9 cellular contexts compared by ENCODE assay signal in genomic region chr3:125512135-125512920, GRCh38. TPM values are rescaled to one million over a fixed set of nuclear protein-coding genes. Genes with fewer than 3 reads are reported as not detected.
DNase-seq lines count a peak whose midpoint lies in the region; ATAC-seq, FAIRE-seq and TF ChIP-seq lines count a peak whose summit lies in the region.
"Had no signal": no experiment of that assay in that cellular context is flagged by ENCODE, and none has a peak within 500 bp of the region (broad histone marks: within the 10 kb centered on the region; RNA-seq: fewer than 3 reads in every experiment).

No MANE protein-coding gene starts in this region.

- H3K9me3 ChIP-seq in keratinocyte (ENCODE audit: control insufficient read depth, low read depth, low read length) (no peaks in the 10 kb centered on the region), H9 (ENCODE audit: control insufficient read depth, low read depth, low read length) (no peaks in the 10 kb centered on the region), tibial nerve (peaks cover 0 to 18% (median 0%) of the 10 kb centered on the region in 4 donors)

- H3K14ac ChIP-seq in H9 (ENCODE audit: insufficient read depth, low read length) = no peak overlapping the region

- no peak overlapping the region for H4K5ac ChIP-seq in H9 (ENCODE audit: insufficient read length, low read depth, low read length)

- H3K27ac ChIP-seq in keratinocyte (ENCODE audit: control insufficient read depth, insufficient read depth, low read length) (no peak overlapping the region), H9 (ENCODE audit: insufficient read length, low read depth, low read length) (no peak overlapping the region), tibial nerve (no peak overlapping the region)

- ATAC-seq in HG03039 (IDR thresholded peaks at IDR 0.05; ENCODE audit: unreplicated experiment) = peak; percentile 47

- H4K91ac ChIP-seq in H9 (ENCODE audit: insufficient read length, low read depth, low read length) = no peak overlapping the region

- H2BK12ac ChIP-seq in H9 (ENCODE audit: insufficient read length, low read depth, low read length) = no peak overlapping the region

- H4K8ac ChIP-seq in H9 (replicated peaks; ENCODE audit: insufficient read length, low read depth, low read length) = no peak overlapping the region

- H3K4me3 ChIP-seq in keratinocyte (ENCODE audit: control insufficient read depth in 2 of 3, extremely low read depth in 1 of 3, insufficient read depth in 2 of 3, low read depth in 1 of 3, low read length in 3 of 3) (no peak overlapping the region), tibial nerve (no peak overlapping the region)

- peaks cover 48% of the 10 kb centered on the region for H3K4me1 Mint-ChIP-seq in activated CD4-positive, alpha-beta memory T cell treated with anti-CD3 and anti-CD28 coated beads for 36 hours (ENCODE audit: low read depth)
- H3K4me1 Mint-ChIP-seq in H9 = no peaks in the 10 kb centered on the region

- H3K9ac ChIP-seq in keratinocyte (ENCODE audit: control insufficient read depth, extremely low read depth, insufficient read depth, low read length) (no peak overlapping the region), H9 (ENCODE audit: extremely low read depth, insufficient read length, low read length) (no peak overlapping the region)

- H3K27ac Mint-ChIP-seq in activated CD4-positive, alpha-beta memory T cell treated with anti-CD3 and anti-CD28 coated beads for 36 hours = peak overlapping the region; percentile 83
- no peak overlapping the region for H3K27ac Mint-ChIP-seq in H9

- H2BK15ac ChIP-seq in H9 (ENCODE audit: low read depth, low read length) = no peak overlapping the region

- no peak for TF ChIP-seq POLR2A in tibial nerve (IDR thresholded peaks at IDR 0.05)

- no peak overlapping the region for H3K4ac ChIP-seq in H9 (ENCODE audit: low read depth, low read length)

- H3K27me3 Mint-ChIP-seq in activated CD4-positive, alpha-beta memory T cell treated with anti-CD3 and anti-CD28 coated beads for 36 hours = no peaks in the 10 kb centered on the region
- no peaks in the 10 kb centered on the region for H3K27me3 Mint-ChIP-seq in H9 (ENCODE audit: low read depth)

- TF ChIP-seq CTCF in keratinocyte (optimal IDR thresholded peaks at IDR 0.05 in 1 of 3, IDR thresholded peaks at IDR 0.05 in 1 of 3, conservative IDR thresholded peaks at IDR 0.05 in 1 of 3; ENCODE audit: extremely low read depth in 1 of 3, insufficient read depth in 2 of 3, low read length in 3 of 3) = no peak
- TF ChIP-seq CTCF in H9 (conservative IDR thresholded peaks at IDR 0.05) = no peak
- TF ChIP-seq CTCF in tibial nerve (IDR thresholded peaks at IDR 0.05) = no peak

- H3K79me1 ChIP-seq in H9 (ENCODE audit: insufficient read depth, low read depth, low read length, poor library complexity, severe bottlenecking) = peaks cover 5% of the 10 kb centered on the region

- no peak for FAIRE-seq in keratinocyte (lab: Jason Lieb, UNC)
- FAIRE-seq: endometrium had no signal

- no peak for TF ChIP-seq EP300 in tibial nerve (IDR thresholded peaks at IDR 0.05)

- CTCF ChIA-PET in activated CD4-positive, alpha-beta memory T cell treated with anti-CD3 and anti-CD28 coated beads for 36 hours (lab: Charles Lee) = interaction anchor here (0.7 to 1.0 kb wide), 3 partner anchors 10 to 73 kb away, joined by 3 to 6 read pairs (median 4); no protein-coding TSS in a partner anchor

- H3K79me2 ChIP-seq in keratinocyte (ENCODE audit: control insufficient read depth, insufficient read depth, low read length) = peaks cover 54% of the 10 kb centered on the region
- no peaks in the 10 kb centered on the region for H3K79me2 ChIP-seq in H9 (ENCODE audit: insufficient read depth, low read length)

- peaks cover 13% of the 10 kb centered on the region for H3K9me3 Mint-ChIP-seq in activated CD4-positive, alpha-beta memory T cell treated with anti-CD3 and anti-CD28 coated beads for 36 hours
- no peaks in the 10 kb centered on the region for H3K9me3 Mint-ChIP-seq in H9

- no peaks in the 10 kb centered on the region for H3K27me3 ChIP-seq in keratinocyte (ENCODE audit: control insufficient read depth, extremely low read depth, insufficient read depth, low read length)
- no peaks in the 10 kb centered on the region for H3K27me3 ChIP-seq in H9 (ENCODE audit: insufficient read depth, low read length)
- no peaks in the 10 kb centered on the region for H3K27me3 ChIP-seq in tibial nerve

- H3K56ac ChIP-seq in H9 (ENCODE audit: insufficient read length, low read depth, low read length) = no peak overlapping the region

- peaks cover 7% of the 10 kb centered on the region for H3K4me1 ChIP-seq in keratinocyte (ENCODE audit: control insufficient read depth, extremely low read depth, insufficient read depth, low read length)
- no peaks in the 10 kb centered on the region for H3K4me1 ChIP-seq in H9 (ENCODE audit: insufficient read depth, low read length)
- H3K4me1 ChIP-seq in tibial nerve = peaks cover 0 to 16% (median 2%) of the 10 kb centered on the region in 4 donors

- no peak overlapping the region for H3K18ac ChIP-seq in H9 (ENCODE audit: insufficient read length, low read depth, low read length)

- H3K4me2 ChIP-seq in keratinocyte (ENCODE audit: control insufficient read depth, extremely low read depth, insufficient read depth, low read depth, low read length) (no peak overlapping the region), H9 (ENCODE audit: insufficient read depth, insufficient read length, low read length) (no peak overlapping the region)

- no CpG with 5 or more reads among the region's 4 CpGs for WGBS in H9 (ENCODE audit: extremely low coverage, insufficient read length, low lambda C conversion rate)
- 74% methylated on average over 4 of the region's 4 CpGs for WGBS in tibial nerve, 2 donors

- peaks cover 2% of the 10 kb centered on the region for H3K9me1 ChIP-seq in keratinocyte (ENCODE audit: control insufficient read depth, extremely low read depth, insufficient read depth, low read length)

- no peak overlapping the region for H3K23ac ChIP-seq in H9 (ENCODE audit: insufficient read length, low read depth, low read length)

- H3K36me3 Mint-ChIP-seq in activated CD4-positive, alpha-beta memory T cell treated with anti-CD3 and anti-CD28 coated beads for 36 hours = peaks cover 49% of the 10 kb centered on the region
- peaks cover 8 to 33% (median 30%) of the 10 kb centered on the region in 3 experiments; a peak in 6 of 7 replicates for H3K36me3 Mint-ChIP-seq in H9 (ENCODE audit: insufficient read depth in 1 of 3, low read depth in 3 of 3)

- H3K23me2 ChIP-seq in H9 (ENCODE audit: insufficient read length, low read depth, low read length, poor library complexity, severe bottlenecking) = no peaks in the 10 kb centered on the region

- H4K20me1 ChIP-seq in keratinocyte (ENCODE audit: control insufficient read depth, extremely low read depth, insufficient read depth, low read length) (no peaks in the 10 kb centered on the region), H9 (ENCODE audit: control insufficient read depth, insufficient read depth, insufficient read length) (no peaks in the 10 kb centered on the region)

- H2BK20ac ChIP-seq in H9 (ENCODE audit: low read depth, low read length, poor library complexity, severe bottlenecking) = no peak overlapping the region

- DNase-seq in Daoy (ENCODE audit: low read depth) (peak; percentile 28), keratinocyte (ENCODE audit: low read depth, low spot score) (peak; percentile 50), putamen (ENCODE audit: low spot score) (no peak), H9 (no peak), tibial nerve (ENCODE audit: low spot score in 2 of 2) (no peak), head of caudate nucleus (no peak)
- DNase-seq in activated CD4-positive, alpha-beta memory T cell treated with anti-CD3 and anti-CD28 coated beads for 36 hours = peak; percentile 67

- H3T11ph ChIP-seq in H9 (ENCODE audit: low read length) = no peak overlapping the region

- H2BK5ac ChIP-seq in H9 (ENCODE audit: insufficient read length, low read length) = no peak overlapping the region

- H3K36me3 ChIP-seq in keratinocyte (ENCODE audit: control insufficient read depth in 2 of 2, extremely low read depth in 1 of 2, insufficient read depth in 2 of 2, low read length in 2 of 2) (peaks cover 3 to 6% of the 10 kb centered on the region in 2 experiments), tibial nerve (peaks cover 0 to 71% (median 1%) of the 10 kb centered on the region in 3 donors)

- H3K4me3 Mint-ChIP-seq in activated CD4-positive, alpha-beta memory T cell treated with anti-CD3 and anti-CD28 coated beads for 36 hours = no peak overlapping the region
- H3K4me3 Mint-ChIP-seq in H9 = no peak overlapping the region

- no peak overlapping the region for H2BK120ac ChIP-seq in H9 (ENCODE audit: low read depth, low read length, poor library complexity, severe bottlenecking)

- POLR2A ChIA-PET in activated CD4-positive, alpha-beta memory T cell treated with anti-CD3 and anti-CD28 coated beads for 36 hours (lab: Charles Lee) = interaction anchor here (1.3 to 1.7 kb wide), 2 partner anchors 8 to 83 kb away, joined by 6 to 12 read pairs; partner anchors contain the start of genes OSBPL11 and SNX4

- dilution Hi-C loops in keratinocyte (cut with MboI; ENCODE audit: extremely low pct_ligation_motif_present, low sequenced_read_pairs) = no loop called here

- intact Hi-C loops in activated CD4-positive, alpha-beta memory T cell treated with anti-CD3 and anti-CD28 coated beads for 36 hours (cut with micrococcal nuclease) = loop anchor here (1.0 to 5.0 kb wide), 3 partner anchors 35 to 280 kb away; no protein-coding TSS in a partner anchor
- intact Hi-C loops in head of caudate nucleus (cut with DNase I) = loop anchor here (10.0 kb wide), 1 partner anchor 82 kb away; the partner anchor contains the start of gene OSBPL11

- no peak overlapping the region for H2AK5ac ChIP-seq in H9 (ENCODE audit: insufficient read length, low read length)

- H2AFZ ChIP-seq in keratinocyte (ENCODE audit: control insufficient read depth, low read length) = no peak overlapping the region
- H2AFZ ChIP-seq in H9 (ENCODE audit: low read length) = no peak overlapping the region

RNA-seq across cellular contexts. Expression of gene SNX4, which starts 7.7 kb away (rescaled TPM):
- 72.5 and 73.8 TPM in 2 replicates for total RNA-seq in Daoy (2014; rRNA removed; shearing (Covaris generic))
- total RNA-seq in activated CD4-positive, alpha-beta memory T cell treated with anti-CD3 and anti-CD28 coated beads for 36 hours = 10 to 100 TPM; 32.9 to 36.8 TPM
- 9.2 to 17.9 TPM (median 10.4 TPM) in 3 replicates for polyA plus RNA-seq in keratinocyte
- 47.4 TPM for polyA plus RNA-seq in keratinocyte (2011; ENCODE audit: low read depth)
- 7.7 and 14.2 TPM in 2 replicates for polyA plus RNA-seq in keratinocyte (2011; cell fraction: cytosol; rRNA removed)
- polyA plus RNA-seq in keratinocyte (2011; cell fraction: nucleus; rRNA removed) = 8.1 and 11.1 TPM in 2 replicates
- polyA plus RNA-seq in keratinocyte (2012; ENCODE audit: low replicate concordance) = 13.7 and 17.0 TPM in 2 replicates
- 4.6 to 17.4 TPM (median 11.3 TPM) in 3 replicates for polyA minus RNA-seq in keratinocyte
- 7.7 TPM for polyA minus RNA-seq in keratinocyte (2011; cell fraction: cytosol; rRNA and poly(A)+ RNA removed)
- polyA minus RNA-seq in keratinocyte (2011; cell fraction: nucleus; rRNA and poly(A)+ RNA removed) = 3.1 and 7.8 TPM in 2 replicates
- total RNA-seq in H9 (2021) = 29.5 and 29.6 TPM in 2 replicates
- total RNA-seq in tibial nerve = 10 to 100 TPM; 39.0 to 71.5 (median 51.9) TPM

Comparison
In these comparisons a context has a peak if more than half of its experiments do, and no peak if none do; other contexts are left out.
1. DNase-seq: peak in Daoy (single experiment), activated CD4-positive, alpha-beta memory T cell treated with anti-CD3 and anti-CD28 coated beads for 36 hours (single experiment) and keratinocyte (single experiment); none in putamen (single experiment), H9 (single experiment), tibial nerve (0 of 2) and head of caudate nucleus (0 of 42).